ENCODE assay signal across 11 cellular contexts in genomic region chr11:114111369-114112042, GRCh38. TPM values are rescaled to one million over a fixed set of nuclear protein-coding genes. Genes with fewer than 3 reads are reported as not detected.
DNase-seq lines count a peak whose midpoint lies in the region; ATAC-seq, FAIRE-seq and TF ChIP-seq lines count a peak whose summit lies in the region.
"Had no signal": no experiment of that assay in that cellular context is flagged by ENCODE, and none has a peak within 500 bp of the region (broad histone marks: within the 10 kb centered on the region; RNA-seq: fewer than 3 reads in every experiment).

No MANE protein-coding gene starts in this region.

- H3K9me3 ChIP-seq in liver (ENCODE audit: control insufficient read depth in 4 of 4, low read length in 3 of 4) (no peaks in the 10 kb centered on the region), HepG2 (ENCODE audit: low read length) (no peaks in the 10 kb centered on the region)

- TF ChIP-seq CTCF in liver (IDR thresholded peaks at IDR 0.05; ENCODE audit: low read depth, low read length, missing input control), result peak; percentile 4
- no peak for TF ChIP-seq CTCF in HepG2 (CRISPR knock-in tag; IDR thresholded peaks at IDR 0.05)

- H3K4me1 ChIP-seq in liver (ENCODE audit: control insufficient read depth in 4 of 4, insufficient read depth in 4 of 4, low read length in 3 of 4) (peaks cover 35 to 81% (median 71%) of the 10 kb centered on the region in 4 donors), HepG2 (ENCODE audit: insufficient read depth, low read length) (0 out of 2 replicates have a peak, but pooled peaks cover 7% of the 10 kb centered on the region)
- H3K4me1 ChIP-seq: foreskin keratinocyte had no signal

- DNase-seq in HepG2 (ENCODE audit: low spot score) (no peak), globus pallidus (ENCODE audit: low spot score) (peak; percentile 69), pons (ENCODE audit: low spot score) (peak; percentile 88), NCI-H82 treated with DMSO at 0.1 percent for 48 hours (lab: John Stamatoyannopoulos, UW; ENCODE audit: unreplicated experiment) (no peak)
- DNase-seq in stimulated activated CD4-positive, alpha-beta T cell treated with anti-CD3 and anti-CD28 coated beads, Interleukin-2, amount 100 ng/mL, for 24 hours, result no peak
- DNase-seq: foreskin keratinocyte had no signal

- TF ChIP-seq EP300 in HepG2 (IDR thresholded peaks at IDR 0.05; ENCODE audit: low read depth in 2 of 2, low read length in 2 of 2), result no peak
- no peak for TF ChIP-seq EP300 in HepG2 (CRISPR knock-in tag; IDR thresholded peaks at IDR 0.05; ENCODE audit: borderline replicate concordance)

- FAIRE-seq in HepG2 (lab: Jason Lieb, UNC), result no peak
- FAIRE-seq: GM12878 had no signal

- CTCF ChIA-PET in HepG2 (lab: Yijun Ruan, JAX; ENCODE audit: low intra/inter-chr PET ratio, low total read pairs), result no interaction called here

- intact Hi-C loops in HepG2 (cut with micrococcal nuclease; ENCODE audit: unreplicated experiment), result no loop called here

- POLR2A ChIA-PET in HepG2 (lab: Yijun Ruan, JAX), result no interaction called here

- no peak for TF ChIP-seq POLR2A in HepG2 (IDR thresholded peaks at IDR 0.05; ENCODE audit: insufficient read depth in 1 of 2, low read depth in 2 of 2, low read length in 2 of 2)

- peak; percentile 37 to 64 for TF ChIP-seq RAD21 in liver (IDR thresholded peaks at IDR 0.05)
- TF ChIP-seq RAD21 in HepG2 (CRISPR knock-in tag; IDR thresholded peaks at IDR 0.05), result no peak

- H3K4me2 ChIP-seq in HepG2 (ENCODE audit: low read depth, low read length), result no peak overlapping the region

- BruUV-seq in HepG2 (replicated peaks; lab: Mats Ljungman, UMichigan), result no TSS peak

- no peak overlapping the region for H2AFZ ChIP-seq in HepG2 (ENCODE audit: low read length)

- H3K36me3 ChIP-seq in liver (ENCODE audit: control insufficient read depth in 4 of 4, insufficient read depth in 3 of 4, low read depth in 1 of 4, low read length in 3 of 4) (no peaks in the 10 kb centered on the region), HepG2 (replicated peaks in 1 of 2; ENCODE audit: control insufficient read depth in 1 of 2, insufficient read depth in 2 of 2, low read length in 2 of 2) (no peaks in the 10 kb centered on the region)

- ATAC-seq in HepG2, result no peak
- ATAC-seq in HG03442 (IDR thresholded peaks at IDR 0.05; ENCODE audit: unreplicated experiment), result no peak
- ATAC-seq in HG03520 (IDR thresholded peaks at IDR 0.05; ENCODE audit: unreplicated experiment), result no peak
- ATAC-seq: foreskin keratinocyte; GM12878; stimulated activated memory B cell treated with anti-CD40 and anti-IgM and Interleukin-4, amounts not matched to agents 10 μg/mL and 1 μg/mL and 100 μg/mL, for 72 hours had no signal

- in situ Hi-C loops in HepG2 (cut with HindIII; ENCODE audit: extremely low pct_ligation_motif_present, low pct_unique_long_range_greater_than_20kb), result no loop called here

- peak overlapping the region; percentile 76 to 88 for H3K27ac ChIP-seq in liver (ENCODE audit: low read depth in 1 of 2, low read length in 2 of 2)
- no peak overlapping the region for H3K27ac ChIP-seq in HepG2 (ENCODE audit: extremely low read length, insufficient read depth, low read length)
- H3K27ac ChIP-seq: foreskin keratinocyte had no signal

- no peaks in the 10 kb centered on the region for H4K20me1 ChIP-seq in HepG2 (ENCODE audit: insufficient read depth, low read length)

- no peaks in the 10 kb centered on the region for H3K79me2 ChIP-seq in HepG2 (ENCODE audit: insufficient read depth, low read length)

- no peaks in the 10 kb centered on the region for H3K27me3 ChIP-seq in liver (ENCODE audit: control insufficient read depth in 4 of 4, insufficient read depth in 4 of 4, low read length in 3 of 4)
- H3K27me3 ChIP-seq in HepG2 (ENCODE audit: control insufficient read depth in 1 of 2, insufficient read depth in 2 of 2, low read length in 2 of 2), result peaks cover 1 to 36% of the 10 kb centered on the region in 2 experiments; a peak in 4 of 5 replicates

- H3K4me3 ChIP-seq in liver (ENCODE audit: low read depth in 1 of 3, low read length in 3 of 3) (peak overlapping the region in 2 of 3 donors; percentile 21 to 49), HepG2 (replicated peaks in 1 of 3; ENCODE audit: insufficient read depth in 1 of 3, low read depth in 2 of 3, low read length in 3 of 3) (no peak overlapping the region)
- H3K4me3 ChIP-seq: GM12878 had no signal

- H3K9ac ChIP-seq in liver (ENCODE audit: low read depth in 1 of 2, low read length in 2 of 2) (peak overlapping the region; percentile 30 to 95), HepG2 (ENCODE audit: insufficient read depth, low read depth, low read length) (no peak overlapping the region)

- 19% methylated on average over 6 of the region's 6 CpGs for WGBS in liver
- 61% methylated on average over 6 of the region's 6 CpGs for WGBS in HepG2 (ENCODE audit: low lambda C conversion rate)

TF ChIP-seq in liver, 16 proteins besides CTCF, POLR2A, EP300 and RAD21 (continues in another document):
- TF ChIP-seq FOXA2 (IDR thresholded peaks at IDR 0.05) (no peak), HNF4G (IDR thresholded peaks at IDR 0.05) (no peak), MAX (IDR thresholded peaks at IDR 0.05) (peak; percentile 21), SP1 (IDR thresholded peaks at IDR 0.05) (no peak), TAF1 (conservative IDR thresholded peaks at IDR 0.05) (no peak), HNF4A (conservative IDR thresholded peaks at IDR 0.05) (peak; percentile 22 to 36), YY1 (IDR thresholded peaks at IDR 0.05) (no peak)

TF ChIP-seq in HepG2, 621 proteins besides CTCF, POLR2A, EP300 and RAD21:
- TF ChIP-seq TIGD3 (CRISPR knock-in tag; IDR thresholded peaks at IDR 0.05; ENCODE audit: borderline replicate concordance) (no peak), CENPT (CRISPR knock-in tag; IDR thresholded peaks at IDR 0.05; ENCODE audit: low read depth) (no peak)

RNA-seq across cellular contexts. Expression of gene ZBTB16, which starts 52.0 kb away (rescaled TPM):
- total RNA-seq in liver, result 100 to 1,000 TPM in 1 of 2 donors, 1 to 10 TPM in 1; 8.9 to 140 TPM
- polyA plus RNA-seq in liver, result 10 to 100 TPM; 18.7 to 50.4 TPM
- total RNA-seq in HepG2 (2016; rRNA removed; fragmentation: Illumina TruSeq; extraction: Trizol), result not detected in 2 replicates
- not detected in 2 replicates for total RNA-seq in HepG2 (2016; cell fraction: cytosol; rRNA removed; fragmentation: Illumina TruSeq; extraction: Trizol; ENCODE audit: low read depth)
- total RNA-seq in HepG2 (2016; cell fraction: insoluble cytoplasmic fraction; rRNA removed; fragmentation: Illumina TruSeq; extraction: Trizol), result not detected in 2 replicates
- total RNA-seq in HepG2 (2016; cell fraction: membrane; rRNA removed; fragmentation: Illumina TruSeq; extraction: Trizol), result not detected in 2 replicates
- total RNA-seq in HepG2 (2016; cell fraction: nucleus; rRNA removed; fragmentation: Illumina TruSeq; extraction: Trizol), result not detected in 2 replicates
- polyA plus RNA-seq in HepG2 (2011; rRNA removed), result not detected in 2 replicates
- polyA plus RNA-seq in HepG2 (2011; cell fraction: cytosol; rRNA removed), result not detected in 2 replicates
- polyA plus RNA-seq in HepG2 (2011; cell fraction: nucleus; rRNA removed), result not detected in 2 replicates
- not detected in 2 replicates for polyA plus RNA-seq in HepG2 (2012)
- not detected in 2 replicates for polyA plus RNA-seq in HepG2 (2016; cell fraction: cytosol; fragmentation: Illumina TruSeq; extraction: Trizol; ENCODE audit: low read depth)
- polyA plus RNA-seq in HepG2 (2016; cell fraction: insoluble cytoplasmic fraction; fragmentation: Illumina TruSeq; extraction: Trizol; ENCODE audit: low read depth), result not detected in 2 replicates
- not detected in 2 replicates for polyA plus RNA-seq in HepG2 (2016; cell fraction: membrane; fragmentation: Illumina TruSeq; extraction: Trizol; ENCODE audit: low read depth)
- polyA plus RNA-seq in HepG2 (2016; cell fraction: nucleus; fragmentation: Illumina TruSeq; extraction: Trizol; ENCODE audit: insufficient read depth, low read depth), result not detected in 2 replicates
- polyA minus RNA-seq in HepG2 (2011; rRNA and poly(A)+ RNA removed; ENCODE audit: low replicate concordance), result not detected in 2 replicates
- polyA minus RNA-seq in HepG2 (2011; cell fraction: cytosol; rRNA and poly(A)+ RNA removed), result not detected in 2 replicates
- not detected in 2 replicates for polyA minus RNA-seq in HepG2 (2011; cell fraction: nucleus; rRNA and poly(A)+ RNA removed)
- total RNA-seq: foreskin keratinocyte had no signal
- polyA plus RNA-seq: foreskin keratinocyte, GM12878 had no signal

Comparison
In these comparisons a context has a peak if more than half of its experiments do, and no peak if none do; other contexts are left out.
1. H3K4me3 ChIP-seq: peak in liver (2 of 3); none in HepG2 (0 of 3).
2. RNA of gene ZBTB16, which starts 52.0 kb away (total RNA-seq): 8.9 to 140 TPM in liver; not detected in HepG2; every median in the first group is over 4 times any median in the second.
3. DNase-seq: peak in globus pallidus (single experiment) and pons (single experiment); none in HepG2 (single experiment), stimulated activated CD4-positive, alpha-beta T cell treated with anti-CD3 and anti-CD28 coated beads, Interleukin-2, amount 100 ng/mL, for 24 hours (0 of 2) and NCI-H82 treated with DMSO at 0.1 percent for 48 hours (single experiment).